ENCODE assay signal across 18 cellular contexts in the genomic region with DNA sequence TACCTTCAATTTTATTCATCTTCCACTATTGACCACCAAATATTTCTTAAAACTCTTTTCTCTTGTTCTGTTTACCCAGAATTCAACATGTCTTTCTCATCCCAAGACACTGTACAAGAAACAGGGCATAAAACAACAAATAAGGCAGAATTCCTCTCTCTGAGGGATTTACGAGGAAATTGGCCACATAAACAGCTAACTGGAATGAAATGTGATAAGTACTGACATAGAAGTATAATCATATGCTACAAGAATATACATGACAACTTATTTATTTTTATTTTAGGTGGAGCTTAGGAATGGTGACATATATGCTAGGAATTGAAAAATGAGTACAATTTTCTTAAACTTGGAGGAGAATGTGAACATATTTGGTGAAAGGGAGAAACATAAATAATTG. TPM values are rescaled to one million over a fixed set of nuclear protein-coding genes. Genes with fewer than 3 reads are reported as not detected.
DNase-seq lines count a peak whose midpoint lies in the region; ATAC-seq and TF ChIP-seq lines count a peak whose summit lies in the region.
"Had no signal": no experiment of that assay in that cellular context is flagged by ENCODE, and none has a peak within 500 bp of the region (broad histone marks: within the 10 kb centered on the region; RNA-seq: fewer than 3 reads in every experiment).

No MANE protein-coding gene starts in this region.

- H3K27me3 Mint-ChIP-seq in HFFc6 (ENCODE audit: insufficient read depth) (no peaks in the 10 kb centered on the region), chondrocyte (ENCODE audit: low read depth) (no peaks in the 10 kb centered on the region)
- H3K27me3 Mint-ChIP-seq: CD4-positive, alpha-beta T cell had no signal

- TF ChIP-seq CTCF in AG09319 (IDR thresholded peaks at IDR 0.05; ENCODE audit: low read depth, low read length) (no peak), HFFc6 (IDR thresholded peaks at IDR 0.05) (no peak), chondrocyte (IDR thresholded peaks at IDR 0.05) (no peak)

- H3K4me3 Mint-ChIP-seq in HFFc6, result no peak overlapping the region
- no peak overlapping the region for H3K4me3 Mint-ChIP-seq in chondrocyte (ENCODE audit: unreplicated experiment)
- H3K4me3 Mint-ChIP-seq: CD14-positive monocyte; CD4-positive, alpha-beta T cell had no signal

- no peaks in the 10 kb centered on the region for H3K9me3 Mint-ChIP-seq in HFFc6
- peaks cover 7% of the 10 kb centered on the region for H3K9me3 Mint-ChIP-seq in chondrocyte (ENCODE audit: low read depth)

- H3K27ac Mint-ChIP-seq in HFFc6 (peak overlapping the region; percentile 0; the same call in 1 of the 2 replicates), chondrocyte (ENCODE audit: unreplicated experiment) (peak overlapping the region; percentile 34)
- H3K27ac Mint-ChIP-seq: CD14-positive monocyte; CD4-positive, alpha-beta T cell had no signal

- H3K36me3 Mint-ChIP-seq in HFFc6 (ENCODE audit: low read depth) (peaks cover 5% of the 10 kb centered on the region; the same call in 1 of the 2 replicates), chondrocyte (ENCODE audit: low read depth) (no peaks in the 10 kb centered on the region)
- H3K36me3 Mint-ChIP-seq: CD14-positive monocyte had no signal

- DNase-seq in AG09319 (ENCODE audit: extremely low read depth, low read depth) (peak; percentile 3), HFFc6 (peak; percentile 44), chondrocyte (ENCODE audit: low spot score) (no peak), fibroblast of peridontal ligament (ENCODE audit: extremely low read depth) (peak; percentile 58), inferior parietal cortex (ENCODE audit: extremely low spot score) (no peak), DMS153 (lab: John Stamatoyannopoulos, UW) (no peak), islet precursor cell (no peak)
- DNase-seq: AML-193; BE2C; Calu3; CD4-positive, alpha-beta T cell; COR-L47; DND-41; GF-D8; H7; HCEC 1CT had no signal

- no peak for ATAC-seq in GM18858 (IDR thresholded peaks at IDR 0.05; ENCODE audit: unreplicated experiment)

- H3K4me1 Mint-ChIP-seq in HFFc6 (ENCODE audit: low read depth) (peaks cover 19% of the 10 kb centered on the region), chondrocyte (ENCODE audit: low read depth) (peaks cover 13% of the 10 kb centered on the region)
- H3K4me1 Mint-ChIP-seq: CD14-positive monocyte had no signal

RNA-seq across cellular contexts. Expression of gene FBN2, which starts 48.8 kb away (rescaled TPM):
- total RNA-seq in HFFc6 (2021; fragmentation: NEBNext Ultra II Directional; extraction: Animal tissue kit (Norgen Biotek cat#: 25700)), result 100 to 1,000 TPM; 174 to 272 (median 186) TPM
- 303 to 524 TPM (median 311 TPM) in 3 replicates for total RNA-seq in chondrocyte

Comparison
In these comparisons a context has a peak if more than half of its experiments do, and no peak if none do; other contexts are left out.
1. DNase-seq: peak in AG09319 (single experiment), HFFc6 (single experiment) and fibroblast of peridontal ligament (single experiment); none in chondrocyte (single experiment), inferior parietal cortex (single experiment), DMS153 (single experiment) and islet precursor cell (single experiment).